In the genomic region with DNA sequence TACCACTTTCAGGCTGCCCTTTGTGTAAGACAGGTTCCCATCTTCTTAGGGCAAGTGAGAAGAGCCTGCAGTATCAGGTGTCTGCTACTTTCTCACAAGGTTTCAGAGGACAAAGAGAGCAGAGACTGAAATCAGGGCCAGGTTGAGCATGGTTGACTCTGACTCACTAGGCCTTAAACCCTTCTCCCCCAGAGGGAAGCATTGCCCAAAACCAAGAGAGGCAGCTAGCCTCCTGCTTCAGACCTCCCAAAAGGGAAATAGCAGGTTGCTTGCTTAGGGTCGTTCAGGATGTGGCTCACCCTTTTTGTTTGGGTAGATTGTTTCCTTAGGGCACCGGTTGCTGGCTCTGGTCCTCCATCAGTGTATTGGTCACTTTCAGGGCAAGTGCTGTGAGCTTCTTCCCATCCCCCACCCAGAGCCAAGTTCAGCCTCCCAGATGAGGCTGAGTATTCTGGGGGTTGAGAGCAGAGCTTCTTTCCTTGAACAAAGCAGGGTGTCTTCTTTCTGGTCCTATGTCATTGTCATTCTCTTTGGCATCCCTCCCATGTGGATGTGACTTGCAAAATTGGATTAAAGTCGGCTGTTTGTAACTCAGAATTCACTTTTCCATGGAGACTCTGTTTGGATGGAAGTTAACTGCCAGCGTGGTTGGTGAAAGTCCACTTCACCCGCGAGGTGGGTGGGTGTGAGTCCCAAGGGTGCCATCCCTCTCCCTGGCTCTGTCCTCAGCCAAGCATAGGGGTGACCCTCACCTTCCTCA, we compare ENCODE assay signal across 2 cellular contexts.
TF ChIP-seq lines count a peak whose summit lies in the region.

No MANE protein-coding gene starts in this region.

TF ChIP-seq in GM23338, 12 proteins besides CTCF, POLR2A, EP300 and RAD21 (continues in another document):
- TF ChIP-seq, protein P1, sequence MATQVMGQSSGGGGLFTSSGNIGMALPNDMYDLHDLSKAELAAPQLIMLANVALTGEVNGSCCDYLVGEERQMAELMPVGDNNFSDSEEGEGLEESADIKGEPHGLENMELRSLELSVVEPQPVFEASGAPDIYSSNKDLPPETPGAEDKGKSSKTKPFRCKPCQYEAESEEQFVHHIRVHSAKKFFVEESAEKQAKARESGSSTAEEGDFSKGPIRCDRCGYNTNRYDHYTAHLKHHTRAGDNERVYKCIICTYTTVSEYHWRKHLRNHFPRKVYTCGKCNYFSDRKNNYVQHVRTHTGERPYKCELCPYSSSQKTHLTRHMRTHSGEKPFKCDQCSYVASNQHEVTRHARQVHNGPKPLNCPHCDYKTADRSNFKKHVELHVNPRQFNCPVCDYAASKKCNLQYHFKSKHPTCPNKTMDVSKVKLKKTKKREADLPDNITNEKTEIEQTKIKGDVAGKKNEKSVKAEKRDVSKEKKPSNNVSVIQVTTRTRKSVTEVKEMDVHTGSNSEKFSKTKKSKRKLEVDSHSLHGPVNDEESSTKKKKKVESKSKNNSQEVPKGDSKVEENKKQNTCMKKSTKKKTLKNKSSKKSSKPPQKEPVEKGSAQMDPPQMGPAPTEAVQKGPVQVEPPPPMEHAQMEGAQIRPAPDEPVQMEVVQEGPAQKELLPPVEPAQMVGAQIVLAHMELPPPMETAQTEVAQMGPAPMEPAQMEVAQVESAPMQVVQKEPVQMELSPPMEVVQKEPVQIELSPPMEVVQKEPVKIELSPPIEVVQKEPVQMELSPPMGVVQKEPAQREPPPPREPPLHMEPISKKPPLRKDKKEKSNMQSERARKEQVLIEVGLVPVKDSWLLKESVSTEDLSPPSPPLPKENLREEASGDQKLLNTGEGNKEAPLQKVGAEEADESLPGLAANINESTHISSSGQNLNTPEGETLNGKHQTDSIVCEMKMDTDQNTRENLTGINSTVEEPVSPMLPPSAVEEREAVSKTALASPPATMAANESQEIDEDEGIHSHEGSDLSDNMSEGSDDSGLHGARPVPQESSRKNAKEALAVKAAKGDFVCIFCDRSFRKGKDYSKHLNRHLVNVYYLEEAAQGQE (IDR thresholded peaks at IDR 0.05; ENCODE audit: unreplicated experiment), result no peak
- no peak for TF ChIP-seq NANOG (IDR thresholded peaks at IDR 0.05; ENCODE audit: borderline replicate concordance)
- no peak for TF ChIP-seq ZNF114 (CRISPR knock-in tag; IDR thresholded peaks at IDR 0.05)
- no peak for TF ChIP-seq ZNF331 (CRISPR knock-in tag; IDR thresholded peaks at IDR 0.05; ENCODE audit: low read depth)
- no peak for TF ChIP-seq POLR2AphosphoS5 (IDR thresholded peaks at IDR 0.05; ENCODE audit: low read depth)
- TF ChIP-seq, protein P2, sequence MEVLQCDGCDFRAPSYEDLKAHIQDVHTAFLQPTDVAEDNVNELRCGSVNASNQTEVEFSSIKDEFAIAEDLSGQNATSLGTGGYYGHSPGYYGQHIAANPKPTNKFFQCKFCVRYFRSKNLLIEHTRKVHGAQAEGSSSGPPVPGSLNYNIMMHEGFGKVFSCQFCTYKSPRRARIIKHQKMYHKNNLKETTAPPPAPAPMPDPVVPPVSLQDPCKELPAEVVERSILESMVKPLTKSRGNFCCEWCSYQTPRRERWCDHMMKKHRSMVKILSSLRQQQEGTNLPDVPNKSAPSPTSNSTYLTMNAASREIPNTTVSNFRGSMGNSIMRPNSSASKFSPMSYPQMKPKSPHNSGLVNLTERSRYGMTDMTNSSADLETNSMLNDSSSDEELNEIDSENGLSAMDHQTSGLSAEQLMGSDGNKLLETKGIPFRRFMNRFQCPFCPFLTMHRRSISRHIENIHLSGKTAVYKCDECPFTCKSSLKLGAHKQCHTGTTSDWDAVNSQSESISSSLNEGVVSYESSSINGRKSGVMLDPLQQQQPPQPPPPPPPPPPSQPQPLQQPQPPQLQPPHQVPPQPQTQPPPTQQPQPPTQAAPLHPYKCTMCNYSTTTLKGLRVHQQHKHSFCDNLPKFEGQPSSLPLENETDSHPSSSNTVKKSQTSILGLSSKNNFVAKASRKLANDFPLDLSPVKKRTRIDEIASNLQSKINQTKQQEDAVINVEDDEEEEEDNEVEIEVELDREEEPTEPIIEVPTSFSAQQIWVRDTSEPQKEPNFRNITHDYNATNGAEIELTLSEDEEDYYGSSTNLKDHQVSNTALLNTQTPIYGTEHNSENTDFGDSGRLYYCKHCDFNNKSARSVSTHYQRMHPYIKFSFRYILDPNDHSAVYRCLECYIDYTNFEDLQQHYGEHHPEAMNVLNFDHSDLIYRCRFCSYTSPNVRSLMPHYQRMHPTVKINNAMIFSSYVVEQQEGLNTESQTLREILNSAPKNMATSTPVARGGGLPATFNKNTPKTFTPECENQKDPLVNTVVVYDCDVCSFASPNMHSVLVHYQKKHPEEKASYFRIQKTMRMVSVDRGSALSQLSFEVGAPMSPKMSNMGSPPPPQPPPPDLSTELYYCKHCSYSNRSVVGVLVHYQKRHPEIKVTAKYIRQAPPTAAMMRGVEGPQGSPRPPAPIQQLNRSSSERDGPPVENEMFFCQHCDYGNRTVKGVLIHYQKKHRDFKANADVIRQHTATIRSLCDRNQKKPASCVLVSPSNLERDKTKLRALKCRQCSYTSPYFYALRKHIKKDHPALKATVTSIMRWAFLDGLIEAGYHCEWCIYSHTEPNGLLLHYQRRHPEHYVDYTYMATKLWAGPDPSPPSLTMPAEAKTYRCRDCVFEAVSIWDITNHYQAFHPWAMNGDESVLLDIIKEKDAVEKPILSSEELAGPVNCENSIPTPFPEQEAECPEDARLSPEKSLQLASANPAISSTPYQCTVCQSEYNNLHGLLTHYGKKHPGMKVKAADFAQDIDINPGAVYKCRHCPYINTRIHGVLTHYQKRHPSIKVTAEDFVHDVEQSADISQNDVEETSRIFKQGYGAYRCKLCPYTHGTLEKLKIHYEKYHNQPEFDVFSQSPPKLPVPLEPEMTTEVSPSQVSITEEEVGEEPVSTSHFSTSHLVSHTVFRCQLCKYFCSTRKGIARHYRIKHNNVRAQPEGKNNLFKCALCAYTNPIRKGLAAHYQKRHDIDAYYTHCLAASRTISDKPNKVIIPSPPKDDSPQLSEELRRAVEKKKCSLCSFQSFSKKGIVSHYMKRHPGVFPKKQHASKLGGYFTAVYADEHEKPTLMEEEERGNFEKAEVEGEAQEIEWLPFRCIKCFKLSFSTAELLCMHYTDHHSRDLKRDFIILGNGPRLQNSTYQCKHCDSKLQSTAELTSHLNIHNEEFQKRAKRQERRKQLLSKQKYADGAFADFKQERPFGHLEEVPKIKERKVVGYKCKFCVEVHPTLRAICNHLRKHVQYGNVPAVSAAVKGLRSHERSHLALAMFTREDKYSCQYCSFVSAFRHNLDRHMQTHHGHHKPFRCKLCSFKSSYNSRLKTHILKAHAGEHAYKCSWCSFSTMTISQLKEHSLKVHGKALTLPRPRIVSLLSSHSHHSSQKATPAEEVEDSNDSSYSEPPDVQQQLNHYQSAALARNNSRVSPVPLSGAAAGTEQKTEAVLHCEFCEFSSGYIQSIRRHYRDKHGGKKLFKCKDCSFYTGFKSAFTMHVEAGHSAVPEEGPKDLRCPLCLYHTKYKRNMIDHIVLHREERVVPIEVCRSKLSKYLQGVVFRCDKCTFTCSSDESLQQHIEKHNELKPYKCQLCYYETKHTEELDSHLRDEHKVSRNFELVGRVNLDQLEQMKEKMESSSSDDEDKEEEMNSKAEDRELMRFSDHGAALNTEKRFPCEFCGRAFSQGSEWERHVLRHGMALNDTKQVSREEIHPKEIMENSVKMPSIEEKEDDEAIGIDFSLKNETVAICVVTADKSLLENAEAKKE (CRISPR knock-in tag; IDR thresholded peaks at IDR 0.05), result no peak
- TF ChIP-seq STAT1 (IDR thresholded peaks at IDR 0.05; ENCODE audit: unreplicated experiment), result no peak
- no peak for TF ChIP-seq EZH2 (IDR thresholded peaks at IDR 0.05; ENCODE audit: low read depth, unreplicated experiment)

TF ChIP-seq in K562, 482 proteins besides CTCF, POLR2A, EP300 and RAD21:
- TF ChIP-seq ARID2 (IDR thresholded peaks at IDR 0.05) (no peak), ELF1 (tag; IDR thresholded peaks at IDR 0.05) (no peak), HIVEP1 (CRISPR knock-in tag; IDR thresholded peaks at IDR 0.05) (no peak), ZNF175 (CRISPR knock-in tag; IDR thresholded peaks at IDR 0.05; ENCODE audit: low read depth) (no peak), CREM (IDR thresholded peaks at IDR 0.05; ENCODE audit: low read depth) (no peak), HINFP (tag; conservative IDR thresholded peaks at IDR 0.05; ENCODE audit: low read depth) (peak; percentile 80), ZNF277 (CRISPR knock-in tag; IDR thresholded peaks at IDR 0.05; ENCODE audit: borderline replicate concordance) (no peak), KLF1 (tag; IDR thresholded peaks at IDR 0.05) (no peak), EP400 (IDR thresholded peaks at IDR 0.05) (no peak), TSC22D4 (tag; IDR thresholded peaks at IDR 0.05) (no peak), NFIC (IDR thresholded peaks at IDR 0.05) (peak; percentile 42; the same call in 1 of the 2 replicates), CCNT2 (IDR thresholded peaks at IDR 0.05; ENCODE audit: borderline replicate concordance, extremely low read depth, insufficient read length, low read depth, low read length) (no peak), ZNF316 (IDR thresholded peaks at IDR 0.05) (peak; percentile 32; the same call in 1 of the 2 replicates), GTF2B (IDR thresholded peaks at IDR 0.05; ENCODE audit: extremely low read depth, insufficient read length) (no peak), MAFG (tag; conservative IDR thresholded peaks at IDR 0.05) (peak; percentile 73), TBP (optimal IDR thresholded peaks at IDR 0.05; ENCODE audit: low read depth, low read length) (no peak), DIDO1 (tag; IDR thresholded peaks at IDR 0.05; ENCODE audit: low read depth) (no peak), ZNF354B (CRISPR knock-in tag; IDR thresholded peaks at IDR 0.05) (no peak), LARP7 (IDR thresholded peaks at IDR 0.05) (no peak)
- TF ChIP-seq, protein P3, sequence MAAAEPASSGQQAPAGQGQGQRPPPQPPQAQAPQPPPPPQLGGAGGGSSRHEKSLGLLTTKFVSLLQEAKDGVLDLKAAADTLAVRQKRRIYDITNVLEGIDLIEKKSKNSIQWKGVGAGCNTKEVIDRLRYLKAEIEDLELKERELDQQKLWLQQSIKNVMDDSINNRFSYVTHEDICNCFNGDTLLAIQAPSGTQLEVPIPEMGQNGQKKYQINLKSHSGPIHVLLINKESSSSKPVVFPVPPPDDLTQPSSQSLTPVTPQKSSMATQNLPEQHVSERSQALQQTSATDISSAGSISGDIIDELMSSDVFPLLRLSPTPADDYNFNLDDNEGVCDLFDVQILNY (CRISPR knock-in tag; IDR thresholded peaks at IDR 0.05), result no peak
TF ChIP-seq in K562: peak in this region for 4.
